Comparison of ENCODE assay signal across 1 cellular context in the genomic region with DNA sequence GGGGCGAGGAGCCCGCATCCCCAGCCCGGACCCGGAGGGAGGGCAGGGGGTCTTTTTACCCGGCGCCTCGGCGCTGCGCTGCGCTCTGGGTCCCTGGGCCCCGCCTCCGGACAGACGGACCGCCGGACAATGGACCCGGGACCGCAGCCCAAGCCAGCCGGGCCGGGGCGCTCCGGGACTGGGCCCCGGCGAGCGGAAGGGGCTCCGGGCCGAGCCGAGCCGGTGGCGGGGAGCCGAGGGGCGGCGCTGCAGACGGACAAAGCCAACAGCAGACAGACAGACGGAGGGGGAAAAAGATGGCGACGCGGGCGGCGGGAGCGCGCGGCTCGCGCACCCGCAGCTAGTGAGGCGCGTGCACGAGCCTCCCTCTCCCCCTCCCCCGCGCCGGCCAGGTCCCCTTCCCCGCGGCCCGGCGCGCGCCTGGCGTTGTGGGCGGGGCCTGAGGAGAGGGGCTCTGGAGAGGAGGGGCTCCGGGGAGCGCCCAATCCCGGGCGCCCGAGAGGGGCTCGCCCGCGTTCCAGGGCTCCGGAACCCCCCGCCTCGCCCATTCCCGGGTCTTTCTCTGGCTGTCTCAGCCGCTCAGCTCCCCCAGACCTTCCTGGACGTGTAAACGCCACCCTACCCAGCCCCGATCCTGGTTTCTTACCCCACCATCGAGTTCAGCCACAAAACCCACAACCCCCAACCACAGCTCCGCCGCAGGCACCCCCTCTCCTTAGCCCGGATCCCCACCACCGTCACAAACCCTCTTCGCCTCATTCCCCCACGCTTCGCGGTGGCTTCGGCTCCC.
TF ChIP-seq lines count a peak whose summit lies in the region.

Gene ZNF821, minus strand, starts transcription at position 334 of the 790 bp plus-strand sequence. CDS start 4,236 bp downstream, outside the sequence.

TF ChIP-seq in GM12878, 131 proteins besides CTCF, POLR2A, EP300 and RAD21 (continued from another document and continues in another):
- TF ChIP-seq, protein P1, sequence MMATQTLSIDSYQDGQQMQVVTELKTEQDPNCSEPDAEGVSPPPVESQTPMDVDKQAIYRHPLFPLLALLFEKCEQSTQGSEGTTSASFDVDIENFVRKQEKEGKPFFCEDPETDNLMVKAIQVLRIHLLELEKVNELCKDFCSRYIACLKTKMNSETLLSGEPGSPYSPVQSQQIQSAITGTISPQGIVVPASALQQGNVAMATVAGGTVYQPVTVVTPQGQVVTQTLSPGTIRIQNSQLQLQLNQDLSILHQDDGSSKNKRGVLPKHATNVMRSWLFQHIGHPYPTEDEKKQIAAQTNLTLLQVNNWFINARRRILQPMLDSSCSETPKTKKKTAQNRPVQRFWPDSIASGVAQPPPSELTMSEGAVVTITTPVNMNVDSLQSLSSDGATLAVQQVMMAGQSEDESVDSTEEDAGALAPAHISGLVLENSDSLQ (IDR thresholded peaks at IDR 0.05) = 0 out of 2 replicates have a peak, but pooled peaks have one; percentile 21
- no peak for TF ChIP-seq PBX3 (IDR thresholded peaks at IDR 0.05; ENCODE audit: insufficient replicate concordance, low read depth, low read length)
- no peak for TF ChIP-seq E4F1 (IDR thresholded peaks at IDR 0.05; ENCODE audit: borderline replicate concordance, partially characterized antibody)
- TF ChIP-seq ZBED1 (IDR thresholded peaks at IDR 0.05; ENCODE audit: borderline replicate concordance) = no peak
- TF ChIP-seq KLF5 (IDR thresholded peaks at IDR 0.05; ENCODE audit: partially characterized antibody) = no peak
- TF ChIP-seq, protein P2, sequence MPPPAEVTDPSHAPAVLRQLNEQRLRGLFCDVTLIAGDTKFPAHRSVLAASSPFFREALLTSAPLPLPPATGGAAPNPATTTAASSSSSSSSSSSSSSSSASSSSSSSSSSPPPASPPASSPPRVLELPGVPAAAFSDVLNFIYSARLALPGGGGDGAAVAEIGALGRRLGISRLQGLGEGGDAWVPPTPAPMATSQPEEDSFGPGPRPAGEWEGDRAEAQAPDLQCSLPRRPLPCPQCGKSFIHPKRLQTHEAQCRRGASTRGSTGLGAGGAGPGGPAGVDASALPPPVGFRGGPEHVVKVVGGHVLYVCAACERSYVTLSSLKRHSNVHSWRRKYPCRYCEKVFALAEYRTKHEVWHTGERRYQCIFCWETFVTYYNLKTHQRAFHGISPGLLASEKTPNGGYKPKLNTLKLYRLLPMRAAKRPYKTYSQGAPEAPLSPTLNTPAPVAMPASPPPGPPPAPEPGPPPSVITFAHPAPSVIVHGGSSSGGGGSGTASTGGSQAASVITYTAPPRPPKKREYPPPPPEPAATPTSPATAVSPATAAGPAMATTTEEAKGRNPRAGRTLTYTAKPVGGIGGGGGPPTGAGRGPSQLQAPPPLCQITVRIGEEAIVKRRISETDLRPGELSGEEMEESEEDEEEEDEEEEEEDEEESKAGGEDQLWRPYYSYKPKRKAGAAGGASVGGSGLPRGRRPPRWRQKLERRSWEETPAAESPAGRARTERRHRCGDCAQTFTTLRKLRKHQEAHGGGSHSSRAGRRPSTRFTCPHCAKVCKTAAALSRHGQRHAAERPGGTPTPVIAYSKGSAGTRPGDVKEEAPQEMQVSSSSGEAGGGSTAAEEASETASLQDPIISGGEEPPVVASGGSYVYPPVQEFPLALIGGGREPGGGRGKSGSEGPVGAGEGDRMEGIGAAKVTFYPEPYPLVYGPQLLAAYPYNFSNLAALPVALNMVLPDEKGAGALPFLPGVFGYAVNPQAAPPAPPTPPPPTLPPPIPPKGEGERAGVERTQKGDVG (CRISPR knock-in tag; IDR thresholded peaks at IDR 0.05) = no peak
- no peak for TF ChIP-seq STAT3 (IDR thresholded peaks at IDR 0.05; ENCODE audit: low read depth, low read length)
- no peak for TF ChIP-seq PAX8 (IDR thresholded peaks at IDR 0.05)
- TF ChIP-seq HCFC1 (IDR thresholded peaks at IDR 0.05; ENCODE audit: low read length) = 0 out of 2 replicates have a peak, but pooled peaks have one; percentile 10
- 0 out of 2 replicates have a peak, but pooled peaks have one; percentile 68 for TF ChIP-seq ZNF207 (IDR thresholded peaks at IDR 0.05; ENCODE audit: borderline replicate concordance)
- 0 out of 2 replicates have a peak, but pooled peaks have one; percentile 49 for TF ChIP-seq NFXL1 (IDR thresholded peaks at IDR 0.05; ENCODE audit: borderline replicate concordance)
- TF ChIP-seq ATF7 (IDR thresholded peaks at IDR 0.05; ENCODE audit: low read depth) = peak; percentile 14; the same call in 1 of the 2 replicates
- TF ChIP-seq JUNB (IDR thresholded peaks at IDR 0.05) = no peak
- no peak for TF ChIP-seq TCF7 (IDR thresholded peaks at IDR 0.05; ENCODE audit: borderline replicate concordance)
- no peak for TF ChIP-seq MYB (IDR thresholded peaks at IDR 0.05; ENCODE audit: borderline replicate concordance, low read depth, low read length)
- no peak for TF ChIP-seq ZZZ3 (IDR thresholded peaks at IDR 0.05; ENCODE audit: control insufficient read depth, insufficient read length, low read depth)
- peak; percentile 95 for TF ChIP-seq LARP7 (IDR thresholded peaks at IDR 0.05)
- no peak for TF ChIP-seq SUPT20H (IDR thresholded peaks at IDR 0.05; ENCODE audit: borderline replicate concordance, control insufficient read depth, low read depth, low read length)
- TF ChIP-seq SMC3 (IDR thresholded peaks at IDR 0.05; ENCODE audit: borderline replicate concordance, low read length) = no peak
- TF ChIP-seq MEF2B (IDR thresholded peaks at IDR 0.05; ENCODE audit: partially characterized antibody, poor library complexity, severe bottlenecking) = no peak
- TF ChIP-seq, protein P3, sequence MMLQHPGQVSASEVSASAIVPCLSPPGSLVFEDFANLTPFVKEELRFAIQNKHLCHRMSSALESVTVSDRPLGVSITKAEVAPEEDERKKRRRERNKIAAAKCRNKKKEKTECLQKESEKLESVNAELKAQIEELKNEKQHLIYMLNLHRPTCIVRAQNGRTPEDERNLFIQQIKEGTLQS (IDR thresholded peaks at IDR 0.05; ENCODE audit: borderline replicate concordance, extremely low read depth, low read depth, low read length) = no peak
- no peak for TF ChIP-seq PAX5 (IDR thresholded peaks at IDR 0.05; ENCODE audit: borderline replicate concordance, low read depth, low read length)
- no peak for TF ChIP-seq CBX3 (IDR thresholded peaks at IDR 0.05; ENCODE audit: borderline replicate concordance, low read depth)
- peak; percentile 50; the same call in 1 of the 2 replicates for TF ChIP-seq POLR2AphosphoS5 (IDR thresholded peaks at IDR 0.05; ENCODE audit: low read length)
- TF ChIP-seq CREM (IDR thresholded peaks at IDR 0.05; ENCODE audit: low read depth) = no peak
- TF ChIP-seq ASH2L (IDR thresholded peaks at IDR 0.05; ENCODE audit: borderline replicate concordance, low read depth) = peak; percentile 64
- TF ChIP-seq, protein P4, sequence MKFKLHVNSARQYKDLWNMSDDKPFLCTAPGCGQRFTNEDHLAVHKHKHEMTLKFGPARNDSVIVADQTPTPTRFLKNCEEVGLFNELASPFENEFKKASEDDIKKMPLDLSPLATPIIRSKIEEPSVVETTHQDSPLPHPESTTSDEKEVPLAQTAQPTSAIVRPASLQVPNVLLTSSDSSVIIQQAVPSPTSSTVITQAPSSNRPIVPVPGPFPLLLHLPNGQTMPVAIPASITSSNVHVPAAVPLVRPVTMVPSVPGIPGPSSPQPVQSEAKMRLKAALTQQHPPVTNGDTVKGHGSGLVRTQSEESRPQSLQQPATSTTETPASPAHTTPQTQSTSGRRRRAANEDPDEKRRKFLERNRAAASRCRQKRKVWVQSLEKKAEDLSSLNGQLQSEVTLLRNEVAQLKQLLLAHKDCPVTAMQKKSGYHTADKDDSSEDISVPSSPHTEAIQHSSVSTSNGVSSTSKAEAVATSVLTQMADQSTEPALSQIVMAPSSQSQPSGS (IDR thresholded peaks at IDR 0.05; ENCODE audit: low read length) = no peak
- no peak for TF ChIP-seq JUND (IDR thresholded peaks at IDR 0.05; ENCODE audit: low read depth, low read length)
- TF ChIP-seq, protein P5, sequence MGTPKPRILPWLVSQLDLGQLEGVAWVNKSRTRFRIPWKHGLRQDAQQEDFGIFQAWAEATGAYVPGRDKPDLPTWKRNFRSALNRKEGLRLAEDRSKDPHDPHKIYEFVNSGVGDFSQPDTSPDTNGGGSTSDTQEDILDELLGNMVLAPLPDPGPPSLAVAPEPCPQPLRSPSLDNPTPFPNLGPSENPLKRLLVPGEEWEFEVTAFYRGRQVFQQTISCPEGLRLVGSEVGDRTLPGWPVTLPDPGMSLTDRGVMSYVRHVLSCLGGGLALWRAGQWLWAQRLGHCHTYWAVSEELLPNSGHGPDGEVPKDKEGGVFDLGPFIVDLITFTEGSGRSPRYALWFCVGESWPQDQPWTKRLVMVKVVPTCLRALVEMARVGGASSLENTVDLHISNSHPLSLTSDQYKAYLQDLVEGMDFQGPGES (IDR thresholded peaks at IDR 0.05) = no peak
- TF ChIP-seq BMI1 (IDR thresholded peaks at IDR 0.05; ENCODE audit: borderline replicate concordance) = no peak
- TF ChIP-seq, protein P6, sequence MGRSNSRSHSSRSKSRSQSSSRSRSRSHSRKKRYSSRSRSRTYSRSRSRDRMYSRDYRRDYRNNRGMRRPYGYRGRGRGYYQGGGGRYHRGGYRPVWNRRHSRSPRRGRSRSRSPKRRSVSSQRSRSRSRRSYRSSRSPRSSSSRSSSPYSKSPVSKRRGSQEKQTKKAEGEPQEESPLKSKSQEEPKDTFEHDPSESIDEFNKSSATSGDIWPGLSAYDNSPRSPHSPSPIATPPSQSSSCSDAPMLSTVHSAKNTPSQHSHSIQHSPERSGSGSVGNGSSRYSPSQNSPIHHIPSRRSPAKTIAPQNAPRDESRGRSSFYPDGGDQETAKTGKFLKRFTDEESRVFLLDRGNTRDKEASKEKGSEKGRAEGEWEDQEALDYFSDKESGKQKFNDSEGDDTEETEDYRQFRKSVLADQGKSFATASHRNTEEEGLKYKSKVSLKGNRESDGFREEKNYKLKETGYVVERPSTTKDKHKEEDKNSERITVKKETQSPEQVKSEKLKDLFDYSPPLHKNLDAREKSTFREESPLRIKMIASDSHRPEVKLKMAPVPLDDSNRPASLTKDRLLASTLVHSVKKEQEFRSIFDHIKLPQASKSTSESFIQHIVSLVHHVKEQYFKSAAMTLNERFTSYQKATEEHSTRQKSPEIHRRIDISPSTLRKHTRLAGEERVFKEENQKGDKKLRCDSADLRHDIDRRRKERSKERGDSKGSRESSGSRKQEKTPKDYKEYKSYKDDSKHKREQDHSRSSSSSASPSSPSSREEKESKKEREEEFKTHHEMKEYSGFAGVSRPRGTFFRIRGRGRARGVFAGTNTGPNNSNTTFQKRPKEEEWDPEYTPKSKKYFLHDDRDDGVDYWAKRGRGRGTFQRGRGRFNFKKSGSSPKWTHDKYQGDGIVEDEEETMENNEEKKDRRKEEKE (IDR thresholded peaks at IDR 0.05) = 0 out of 2 replicates have a peak, but pooled peaks have one; percentile 29
- TF ChIP-seq, protein P7, sequence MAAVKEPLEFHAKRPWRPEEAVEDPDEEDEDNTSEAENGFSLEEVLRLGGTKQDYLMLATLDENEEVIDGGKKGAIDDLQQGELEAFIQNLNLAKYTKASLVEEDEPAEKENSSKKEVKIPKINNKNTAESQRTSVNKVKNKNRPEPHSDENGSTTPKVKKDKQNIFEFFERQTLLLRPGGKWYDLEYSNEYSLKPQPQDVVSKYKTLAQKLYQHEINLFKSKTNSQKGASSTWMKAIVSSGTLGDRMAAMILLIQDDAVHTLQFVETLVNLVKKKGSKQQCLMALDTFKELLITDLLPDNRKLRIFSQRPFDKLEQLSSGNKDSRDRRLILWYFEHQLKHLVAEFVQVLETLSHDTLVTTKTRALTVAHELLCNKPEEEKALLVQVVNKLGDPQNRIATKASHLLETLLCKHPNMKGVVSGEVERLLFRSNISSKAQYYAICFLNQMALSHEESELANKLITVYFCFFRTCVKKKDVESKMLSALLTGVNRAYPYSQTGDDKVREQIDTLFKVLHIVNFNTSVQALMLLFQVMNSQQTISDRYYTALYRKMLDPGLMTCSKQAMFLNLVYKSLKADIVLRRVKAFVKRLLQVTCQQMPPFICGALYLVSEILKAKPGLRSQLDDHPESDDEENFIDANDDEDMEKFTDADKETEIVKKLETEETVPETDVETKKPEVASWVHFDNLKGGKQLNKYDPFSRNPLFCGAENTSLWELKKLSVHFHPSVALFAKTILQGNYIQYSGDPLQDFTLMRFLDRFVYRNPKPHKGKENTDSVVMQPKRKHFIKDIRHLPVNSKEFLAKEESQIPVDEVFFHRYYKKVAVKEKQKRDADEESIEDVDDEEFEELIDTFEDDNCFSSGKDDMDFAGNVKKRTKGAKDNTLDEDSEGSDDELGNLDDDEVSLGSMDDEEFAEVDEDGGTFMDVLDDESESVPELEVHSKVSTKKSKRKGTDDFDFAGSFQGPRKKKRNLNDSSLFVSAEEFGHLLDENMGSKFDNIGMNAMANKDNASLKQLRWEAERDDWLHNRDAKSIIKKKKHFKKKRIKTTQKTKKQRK (IDR thresholded peaks at IDR 0.05; ENCODE audit: low read depth, low read length) = no peak
